Comparison of ENCODE assay signal across 1 cellular context in the genomic region with DNA sequence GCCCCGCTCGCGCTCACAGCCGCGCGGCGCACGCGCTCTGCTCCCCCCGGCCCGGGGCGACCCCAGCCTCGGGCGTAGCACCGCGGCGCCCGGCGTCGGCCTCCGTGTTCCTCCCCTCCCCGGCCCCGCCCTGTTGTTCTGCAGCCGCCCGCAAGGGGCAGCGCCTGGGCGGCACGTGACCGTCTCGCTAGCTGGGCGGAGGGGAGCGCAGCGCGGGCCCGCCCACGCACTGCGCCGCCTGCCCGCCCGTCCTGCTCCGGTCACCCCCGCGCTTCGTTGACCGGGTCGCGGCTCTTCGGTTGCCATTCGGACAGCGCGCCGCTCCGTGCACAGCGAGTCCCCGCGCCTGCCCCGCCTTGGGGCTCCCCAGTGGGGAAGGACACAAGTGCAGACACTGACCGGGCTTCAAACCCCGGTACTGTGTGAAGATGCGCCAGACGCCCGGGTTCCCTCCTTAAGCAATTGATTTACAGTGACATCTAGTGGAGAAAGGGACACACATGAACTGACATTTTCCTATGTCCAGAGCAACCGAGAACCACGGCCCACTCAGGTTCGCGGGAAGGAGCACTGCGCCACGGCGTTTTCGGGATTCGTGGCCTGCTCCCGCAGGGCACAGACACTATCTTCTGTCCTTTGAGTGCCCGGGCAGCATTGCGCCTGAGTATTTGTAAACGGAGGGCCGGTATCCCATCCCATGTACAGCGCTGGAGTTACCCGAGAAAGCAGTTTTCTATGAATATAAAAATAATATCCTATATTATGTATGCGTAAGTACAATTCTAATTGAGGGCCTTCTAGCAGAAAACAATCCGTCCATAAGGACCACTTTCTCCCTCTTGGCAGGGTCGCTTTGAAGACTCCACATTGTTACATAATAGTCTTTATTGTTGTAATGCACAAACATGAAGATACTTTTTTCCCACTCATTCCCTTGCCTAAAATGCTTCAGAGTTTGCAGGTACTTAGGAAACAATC.
TF ChIP-seq lines count a peak whose summit lies in the region.

No MANE protein-coding gene starts in this region.

TF ChIP-seq in K562, 482 proteins besides CTCF, POLR2A, EP300 and RAD21 (continued from another document and continues in another):
- peak; percentile 26; the same call in 1 of the 2 replicates for TF ChIP-seq CREB3L1 (IDR thresholded peaks at IDR 0.05; ENCODE audit: borderline replicate concordance, low read depth)
- TF ChIP-seq RHOXF2B (CRISPR knock-in tag; conservative IDR thresholded peaks at IDR 0.05) = no peak
- no peak for TF ChIP-seq JUND (IDR thresholded peaks at IDR 0.05; ENCODE audit: borderline replicate concordance, low read depth, low read length)
- TF ChIP-seq JUND (tag; IDR thresholded peaks at IDR 0.05; ENCODE audit: borderline replicate concordance, low read depth, low read length) = 0 out of 3 replicates have a peak, but pooled peaks have one; percentile 34
- TF ChIP-seq RB1 (IDR thresholded peaks at IDR 0.05; ENCODE audit: low read depth) = peak; percentile 96
- peak; percentile 98 for TF ChIP-seq CXXC5 (CRISPR knock-in tag; IDR thresholded peaks at IDR 0.05)
- peak; percentile 35; the same call in 1 of the 2 replicates for TF ChIP-seq SMARCC2 (IDR thresholded peaks at IDR 0.05; ENCODE audit: low read depth)
- TF ChIP-seq ZNF586 (CRISPR knock-in tag; conservative IDR thresholded peaks at IDR 0.05) = no peak
- no peak for TF ChIP-seq HNRNPK (IDR thresholded peaks at IDR 0.05; ENCODE audit: low read depth, low read length, poor library complexity, severe bottlenecking)
- TF ChIP-seq FOXK1 (CRISPR knock-in tag; IDR thresholded peaks at IDR 0.05; ENCODE audit: borderline replicate concordance) = peak; percentile 58; the same call in 1 of the 2 replicates
- no peak for TF ChIP-seq ETV6 (IDR thresholded peaks at IDR 0.05; ENCODE audit: borderline replicate concordance in 1 of 2, low read depth in 2 of 2, low read length in 1 of 2)
- TF ChIP-seq ETV6 (CRISPR knock-in tag; IDR thresholded peaks at IDR 0.05; ENCODE audit: borderline replicate concordance) = peak; percentile 85; the same call in 1 of the 2 replicates
- TF ChIP-seq, protein P1, sequence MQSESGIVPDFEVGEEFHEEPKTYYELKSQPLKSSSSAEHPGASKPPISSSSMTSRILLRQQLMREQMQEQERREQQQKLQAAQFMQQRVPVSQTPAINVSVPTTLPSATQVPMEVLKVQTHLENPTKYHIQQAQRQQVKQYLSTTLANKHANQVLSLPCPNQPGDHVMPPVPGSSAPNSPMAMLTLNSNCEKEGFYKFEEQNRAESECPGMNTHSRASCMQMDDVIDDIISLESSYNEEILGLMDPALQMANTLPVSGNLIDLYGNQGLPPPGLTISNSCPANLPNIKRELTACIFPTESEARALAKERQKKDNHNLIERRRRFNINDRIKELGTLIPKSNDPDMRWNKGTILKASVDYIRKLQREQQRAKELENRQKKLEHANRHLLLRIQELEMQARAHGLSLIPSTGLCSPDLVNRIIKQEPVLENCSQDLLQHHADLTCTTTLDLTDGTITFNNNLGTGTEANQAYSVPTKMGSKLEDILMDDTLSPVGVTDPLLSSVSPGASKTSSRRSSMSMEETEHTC (IDR thresholded peaks at IDR 0.05) = peak; percentile 94
- peak in 1 of 2 experiments; percentile 84; a peak in 2 of 4 replicates for TF ChIP-seq ZNF639 (CRISPR knock-in tag; conservative IDR thresholded peaks at IDR 0.05 in 1 of 2, IDR thresholded peaks at IDR 0.05 in 1 of 2)
- TF ChIP-seq U2AF1 (optimal IDR thresholded peaks at IDR 0.05; ENCODE audit: low read depth, low read length) = peak; percentile 81
- peak; percentile 75; the same call in 1 of the 2 replicates for TF ChIP-seq ZBTB43 (CRISPR knock-in tag; IDR thresholded peaks at IDR 0.05)
- peak; percentile 63; the same call in 1 of the 2 replicates for TF ChIP-seq SOX6 (IDR thresholded peaks at IDR 0.05)
- TF ChIP-seq NR3C1 (CRISPR knock-in tag; IDR thresholded peaks at IDR 0.05) = peak; percentile 75; the same call in 1 of the 2 replicates
- TF ChIP-seq XRCC5 (IDR thresholded peaks at IDR 0.05; ENCODE audit: low read depth, low read length) = peak; percentile 90; the same call in 1 of the 2 replicates
- peak; percentile 32; the same call in 1 of the 2 replicates for TF ChIP-seq TCF3 (CRISPR knock-in tag; IDR thresholded peaks at IDR 0.05)
- peak; percentile 79 for TF ChIP-seq BRD9 (IDR thresholded peaks at IDR 0.05; ENCODE audit: low read depth, partially characterized antibody)
- no peak for TF ChIP-seq FOXJ2 (tag; IDR thresholded peaks at IDR 0.05)
- TF ChIP-seq, protein P2, sequence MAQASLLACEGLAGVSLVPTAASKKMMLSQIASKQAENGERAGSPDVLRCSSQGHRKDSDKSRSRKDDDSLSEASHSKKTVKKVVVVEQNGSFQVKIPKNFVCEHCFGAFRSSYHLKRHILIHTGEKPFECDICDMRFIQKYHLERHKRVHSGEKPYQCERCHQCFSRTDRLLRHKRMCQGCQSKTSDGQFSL (CRISPR knock-in tag; IDR thresholded peaks at IDR 0.05) = peak; percentile 35; the same call in 1 of the 2 replicates
- TF ChIP-seq, protein P2 (tag; IDR thresholded peaks at IDR 0.05) = no peak
- TF ChIP-seq GABPB1 (CRISPR knock-in tag; IDR thresholded peaks at IDR 0.05) = peak; percentile 56
- no peak for TF ChIP-seq GTF2A2 (tag; IDR thresholded peaks at IDR 0.05)
- no peak; the same call in none of the 2 replicates for TF ChIP-seq ZNF395 (CRISPR knock-in tag; IDR thresholded peaks at IDR 0.05)
- no peak for TF ChIP-seq ARID1B (IDR thresholded peaks at IDR 0.05)
- TF ChIP-seq, protein P3, sequence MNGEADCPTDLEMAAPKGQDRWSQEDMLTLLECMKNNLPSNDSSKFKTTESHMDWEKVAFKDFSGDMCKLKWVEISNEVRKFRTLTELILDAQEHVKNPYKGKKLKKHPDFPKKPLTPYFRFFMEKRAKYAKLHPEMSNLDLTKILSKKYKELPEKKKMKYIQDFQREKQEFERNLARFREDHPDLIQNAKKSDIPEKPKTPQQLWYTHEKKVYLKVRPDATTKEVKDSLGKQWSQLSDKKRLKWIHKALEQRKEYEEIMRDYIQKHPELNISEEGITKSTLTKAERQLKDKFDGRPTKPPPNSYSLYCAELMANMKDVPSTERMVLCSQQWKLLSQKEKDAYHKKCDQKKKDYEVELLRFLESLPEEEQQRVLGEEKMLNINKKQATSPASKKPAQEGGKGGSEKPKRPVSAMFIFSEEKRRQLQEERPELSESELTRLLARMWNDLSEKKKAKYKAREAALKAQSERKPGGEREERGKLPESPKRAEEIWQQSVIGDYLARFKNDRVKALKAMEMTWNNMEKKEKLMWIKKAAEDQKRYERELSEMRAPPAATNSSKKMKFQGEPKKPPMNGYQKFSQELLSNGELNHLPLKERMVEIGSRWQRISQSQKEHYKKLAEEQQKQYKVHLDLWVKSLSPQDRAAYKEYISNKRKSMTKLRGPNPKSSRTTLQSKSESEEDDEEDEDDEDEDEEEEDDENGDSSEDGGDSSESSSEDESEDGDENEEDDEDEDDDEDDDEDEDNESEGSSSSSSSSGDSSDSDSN (IDR thresholded peaks at IDR 0.05; ENCODE audit: borderline replicate concordance in 1 of 2, low read depth in 2 of 2, low read length in 2 of 2) = 0 out of 4 replicates have a peak, but pooled peaks of 1 of the 2 experiments have one; percentile 41
- TF ChIP-seq NEUROD1 (IDR thresholded peaks at IDR 0.05; ENCODE audit: borderline replicate concordance, low read depth, low read length, partially characterized antibody) = peak; percentile 61
- TF ChIP-seq ZBTB12 (CRISPR knock-in tag; IDR thresholded peaks at IDR 0.05) = no peak
- peak; percentile 86; the same call in 1 of the 2 replicates for TF ChIP-seq ZNF224 (CRISPR knock-in tag; IDR thresholded peaks at IDR 0.05)
- TF ChIP-seq RCOR1 (IDR thresholded peaks at IDR 0.05; ENCODE audit: borderline replicate concordance in 1 of 2, low read depth in 2 of 2, low read length in 2 of 2) = peak in 1 of 2 experiments; percentile 53; a peak in 1 of 4 replicates
- TF ChIP-seq ZBTB34 (CRISPR knock-in tag; IDR thresholded peaks at IDR 0.05) = no peak
- TF ChIP-seq CCNT2 (IDR thresholded peaks at IDR 0.05; ENCODE audit: borderline replicate concordance, extremely low read depth, insufficient read length, low read depth, low read length) = peak; percentile 92
- TF ChIP-seq ZFX (CRISPR knock-in tag; IDR thresholded peaks at IDR 0.05) = peak; percentile 18
- TF ChIP-seq TBP (optimal IDR thresholded peaks at IDR 0.05; ENCODE audit: low read depth, low read length) = peak; percentile 11
- peak; percentile 87; the same call in 1 of the 2 replicates for TF ChIP-seq ZBTB49 (CRISPR knock-in tag; IDR thresholded peaks at IDR 0.05; ENCODE audit: borderline replicate concordance)
- TF ChIP-seq ZNF584 (CRISPR knock-in tag; IDR thresholded peaks at IDR 0.05; ENCODE audit: low read depth) = 0 out of 2 replicates have a peak, but pooled peaks have one; percentile 17
